8 cellular contexts compared by ENCODE assay signal in genomic region chr3:151227438-151228290, GRCh38. TPM values are rescaled to one million over a fixed set of nuclear protein-coding genes. Genes with fewer than 3 reads are reported as not detected.
A peak's percentile ranks its signal among the peaks of the same experiment; 100 is the strongest.
DNase-seq lines count a peak whose midpoint lies in the region; ATAC-seq and TF ChIP-seq lines count a peak whose summit lies in the region.

No MANE protein-coding gene starts in this region.

- no peak overlapping the region for H3K27ac ChIP-seq in effector memory CD4-positive, alpha-beta T cell (ENCODE audit: insufficient read depth, low read length, poor library complexity, severe bottlenecking)
- H3K27ac ChIP-seq in mesodermal cell (ENCODE audit: low read depth, low read length, severe bottlenecking): peak overlapping the region; percentile 96

- peak overlapping the region; percentile 82 for H3K27ac Mint-ChIP-seq in activated CD8-positive, alpha-beta T cell treated with anti-CD3 and anti-CD28 coated beads, Interleukin-2, amount 10 ng/mL, durations not matched to agents 7 days and 5 days

- ATAC-seq in GM18873 (IDR thresholded peaks at IDR 0.05; ENCODE audit: low FRiP score, unreplicated experiment) (peak; percentile 87), HG03108 (IDR thresholded peaks at IDR 0.05; ENCODE audit: unreplicated experiment) (peak; percentile 82)
- ATAC-seq in activated CD8-positive, alpha-beta T cell treated with anti-CD3 and anti-CD28 coated beads, Interleukin-2, amount 10 ng/mL, durations not matched to agents 7 days and 5 days: peak; percentile 84

- DNase-seq in BE2C (peak; percentile 72), NCI-H748 (lab: John Stamatoyannopoulos, UW; ENCODE audit: unreplicated experiment) (peak; percentile 56)
- DNase-seq in activated CD8-positive, alpha-beta T cell treated with anti-CD3 and anti-CD28 coated beads, Interleukin-2, amount 10 ng/mL, durations not matched to agents 7 days and 5 days: peak; percentile 89
- DNase-seq in effector memory CD4-positive, alpha-beta T cell: peak; percentile 43 to 62 (median 48)
- peak; percentile 45 for DNase-seq in stimulated activated CD8-positive, alpha-beta memory T cell treated with anti-CD3 and anti-CD28 coated beads, Interleukin-15, amount 100 ng/mL, for 24 hours (ENCODE audit: low read depth)

- H3K27me3 ChIP-seq in BE2C: no peaks in the 10 kb centered on the region
- no peaks in the 10 kb centered on the region for H3K27me3 ChIP-seq in effector memory CD4-positive, alpha-beta T cell (replicated peaks; ENCODE audit: control insufficient read depth, insufficient read depth, low read length, poor library complexity, severe bottlenecking)

- no peaks in the 10 kb centered on the region for H3K36me3 ChIP-seq in BE2C
- no peaks in the 10 kb centered on the region for H3K36me3 ChIP-seq in effector memory CD4-positive, alpha-beta T cell (ENCODE audit: control insufficient read depth, insufficient read depth, low read length)
- no peaks in the 10 kb centered on the region for H3K36me3 ChIP-seq in mesodermal cell (ENCODE audit: control insufficient read depth, insufficient read depth, low read length)

- H3K4me3 Mint-ChIP-seq in activated CD8-positive, alpha-beta T cell treated with anti-CD3 and anti-CD28 coated beads, Interleukin-2, amount 10 ng/mL, durations not matched to agents 7 days and 5 days: peak overlapping the region; percentile 19

- H3K9me3 Mint-ChIP-seq in activated CD8-positive, alpha-beta T cell treated with anti-CD3 and anti-CD28 coated beads, Interleukin-2, amount 10 ng/mL, durations not matched to agents 7 days and 5 days (ENCODE audit: insufficient read depth): peaks cover 4% of the 10 kb centered on the region

- H3K4me3 ChIP-seq in BE2C (ENCODE audit: low read depth, low read length) (no peak overlapping the region), mesodermal cell (ENCODE audit: extremely low read depth, insufficient read depth, low read length, poor library complexity, severe bottlenecking) (no peak overlapping the region)
- no peak overlapping the region for H3K4me3 ChIP-seq in effector memory CD4-positive, alpha-beta T cell (ENCODE audit: insufficient read depth, low read depth, low read length, poor library complexity, severe bottlenecking)

- H3K4me1 Mint-ChIP-seq in activated CD8-positive, alpha-beta T cell treated with anti-CD3 and anti-CD28 coated beads, Interleukin-2, amount 10 ng/mL, durations not matched to agents 7 days and 5 days (ENCODE audit: low read depth): peaks cover 65% of the 10 kb centered on the region

- H3K4me1 ChIP-seq in BE2C (peaks cover 8% of the 10 kb centered on the region; the same call in 1 of the 2 replicates), mesodermal cell (ENCODE audit: control insufficient read depth, insufficient read depth, low read length, poor library complexity, severe bottlenecking) (peaks cover 43% of the 10 kb centered on the region)
- H3K4me1 ChIP-seq in effector memory CD4-positive, alpha-beta T cell (ENCODE audit: control insufficient read depth, insufficient read depth, low read length, poor library complexity, severe bottlenecking): no peaks in the 10 kb centered on the region

- POLR2A ChIA-PET in activated CD8-positive, alpha-beta T cell treated with anti-CD3 and anti-CD28 coated beads, Interleukin-2, amount 10 ng/mL, durations not matched to agents 7 days and 5 days (lab: Charles Lee): interaction anchor here (0.6 to 1.5 kb wide), 10 partner anchors 18 to 56 kb away, joined by 3 to 7 read pairs (median 3); partner anchors contain the start of gene GPR171

- TF ChIP-seq CTCF in BE2C (IDR thresholded peaks at IDR 0.05; ENCODE audit: low read depth, low read length): peak; percentile 96

- no peaks in the 10 kb centered on the region for H3K27me3 Mint-ChIP-seq in activated CD8-positive, alpha-beta T cell treated with anti-CD3 and anti-CD28 coated beads, Interleukin-2, amount 10 ng/mL, durations not matched to agents 7 days and 5 days (ENCODE audit: low read depth)

- CTCF ChIA-PET in activated CD8-positive, alpha-beta T cell treated with anti-CD3 and anti-CD28 coated beads, Interleukin-2, amount 10 ng/mL, durations not matched to agents 7 days and 5 days (lab: Charles Lee): interaction anchor here (0.6 to 13.2 kb wide), 46 partner anchors 8 to 956 kb away, joined by 3 to 408 read pairs (median 5); partner anchors contain the start of genes GPR171 and P2RY14

- H3K36me3 Mint-ChIP-seq in activated CD8-positive, alpha-beta T cell treated with anti-CD3 and anti-CD28 coated beads, Interleukin-2, amount 10 ng/mL, durations not matched to agents 7 days and 5 days (ENCODE audit: low read depth): peaks cover 12% of the 10 kb centered on the region

- 68 to 100% methylated on average over 1 to 4 of the region's 9 CpGs for WGBS in mesodermal cell (ENCODE audit: insufficient coverage in 2 of 2), 2 experiments

- no peaks in the 10 kb centered on the region for H3K9me3 ChIP-seq in BE2C
- no peaks in the 10 kb centered on the region for H3K9me3 ChIP-seq in effector memory CD4-positive, alpha-beta T cell (ENCODE audit: control insufficient read depth, low read length)
- H3K9me3 ChIP-seq in mesodermal cell (ENCODE audit: control insufficient read depth, low read length): peaks cover 7% of the 10 kb centered on the region

RNA-seq across cellular contexts. Expression of gene GPR171, which starts 24.6 kb away (rescaled TPM):
- polyA plus RNA-seq in BE2C (2012; ENCODE audit: insufficient read depth, insufficient read length, low read depth): not detected
- 100 to 1,000 TPM; 115 to 124 TPM for total RNA-seq in activated CD8-positive, alpha-beta T cell treated with anti-CD3 and anti-CD28 coated beads, Interleukin-2, amount 10 ng/mL, durations not matched to agents 7 days and 5 days
- not detected for polyA plus RNA-seq in mesodermal cell (2013, experiment 1 of 2)
- not detected for polyA plus RNA-seq in mesodermal cell (2013, experiment 2 of 2)

RNA-seq across cellular contexts. Expression of gene P2RY14, which starts 50.7 kb away (rescaled TPM):
- not detected for polyA plus RNA-seq in BE2C (2012; ENCODE audit: insufficient read depth, insufficient read length, low read depth)
- total RNA-seq in activated CD8-positive, alpha-beta T cell treated with anti-CD3 and anti-CD28 coated beads, Interleukin-2, amount 10 ng/mL, durations not matched to agents 7 days and 5 days: under 1 TPM; 0.60 to 0.63 TPM
- polyA plus RNA-seq in mesodermal cell (2013, experiment 1 of 2): 0.41 TPM
- not detected for polyA plus RNA-seq in mesodermal cell (2013, experiment 2 of 2)
